In the genomic region with DNA sequence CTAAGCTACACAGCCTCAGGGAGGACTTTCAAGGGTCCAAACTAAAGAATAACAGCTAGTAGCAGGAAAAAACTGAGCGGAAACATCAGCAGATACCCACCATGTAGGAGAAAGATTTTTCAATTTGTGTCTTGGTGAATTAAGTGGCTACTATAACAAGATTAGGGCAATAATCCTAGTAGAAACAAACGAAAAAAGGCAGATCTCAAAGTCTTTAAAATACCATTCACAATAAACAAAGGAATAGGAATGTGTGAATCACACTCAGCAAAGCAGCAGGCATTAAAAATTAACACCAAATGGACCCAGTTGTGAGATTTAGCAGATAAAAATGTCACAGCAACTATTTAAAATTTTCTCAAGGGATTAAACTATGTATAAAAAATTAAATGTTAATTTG, we compare ENCODE assay signal across 21 cellular contexts.
"Had no signal": no experiment of that assay in that cellular context is flagged by ENCODE, and none has a peak within 500 bp of the region (broad histone marks: within the 10 kb centered on the region; RNA-seq: fewer than 3 reads in every experiment).

No MANE protein-coding gene starts in this region.

- ATAC-seq: left ventricle myocardium superior; lower lobe of right lung; mucosa of descending colon; right cardiac atrium; stimulated activated memory B cell treated with anti-CD40 and anti-IgM and Interleukin-4, amounts not matched to agents 10 μg/mL and 1 μg/mL and 100 μg/mL, for 72 hours; stimulated activated naive CD8-positive, alpha-beta T cell treated with anti-CD3 and anti-CD28 coated beads, Interleukin-15, Interleukin-2, amounts not matched to agents 100 U/mL and 50 U/mL, for 24 hours had no signal

- H3K27ac ChIP-seq: esophagus squamous epithelium, lower lobe of right lung, prostate gland, sigmoid colon, spleen, testis, tibial artery had no signal

- H3K9me3 ChIP-seq: esophagus squamous epithelium, prostate gland, testis had no signal

- DNase-seq: effector CD8-positive, alpha-beta T cell; esophagus squamous epithelium; hypothalamus; immature natural killer cell; islet precursor cell; kidney glomerular epithelial cell; left ventricle myocardium superior; lower lobe of right lung; mucosa of descending colon; naive B cell; nucleus accumbens; right cardiac atrium; sigmoid colon; spleen; stimulated activated CD4-positive, alpha-beta T cell treated with anti-CD3 and anti-CD28 coated beads, Interleukin-4, amount 100 ng/mL, for 4 hours; stimulated activated naive CD8-positive, alpha-beta T cell treated with anti-CD3 and anti-CD28 coated beads, Interleukin-15, Interleukin-2, amounts not matched to agents 100 U/mL and 50 U/mL, for 24 hours; substantia nigra; testis; tibial artery had no signal

- H3K27me3 ChIP-seq: esophagus squamous epithelium, sigmoid colon, spleen, testis, tibial artery had no signal

- H3K36me3 ChIP-seq: esophagus squamous epithelium, lower lobe of right lung, prostate gland, sigmoid colon, spleen, tibial artery had no signal

- H3K4me1 ChIP-seq: esophagus squamous epithelium, lower lobe of right lung, prostate gland, sigmoid colon, spleen, testis, tibial artery had no signal

- H3K4me3 ChIP-seq: esophagus squamous epithelium, lower lobe of right lung, mucosa of descending colon, prostate gland, sigmoid colon, spleen, testis, tibial artery had no signal
